In the genomic region with DNA sequence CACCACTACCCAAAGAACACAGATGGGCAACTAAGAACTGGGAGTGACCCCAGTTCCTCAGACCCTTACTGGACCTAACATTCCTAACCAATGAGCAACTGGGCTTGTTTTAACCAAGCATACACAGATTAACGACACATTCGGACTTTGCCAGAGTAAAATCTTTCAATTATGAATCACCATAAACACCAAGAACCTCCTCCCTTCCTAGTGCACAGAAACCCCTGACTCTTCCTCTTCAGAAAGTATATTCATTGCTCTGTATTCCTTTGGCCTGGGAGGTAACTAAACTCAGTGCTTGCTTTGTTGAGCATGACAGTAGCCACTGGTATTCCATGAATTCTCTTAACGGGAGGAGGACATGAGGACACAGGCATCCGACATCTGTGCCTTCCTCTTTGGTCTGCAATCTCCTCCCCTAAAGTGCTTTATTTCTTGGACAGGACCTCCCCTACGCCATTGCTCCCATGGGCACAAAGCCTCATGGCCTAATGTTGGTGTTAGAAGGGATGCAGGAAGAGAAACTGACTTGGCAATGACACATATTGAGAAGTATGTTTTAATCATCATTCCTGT, we compare ENCODE assay signal across 19 cellular contexts. TPM values are rescaled to one million over a fixed set of nuclear protein-coding genes. Genes with fewer than 3 reads are reported as not detected.
DNase-seq lines count a peak whose midpoint lies in the region; ATAC-seq and TF ChIP-seq lines count a peak whose summit lies in the region.
"Had no signal": no experiment of that assay in that cellular context is flagged by ENCODE, and none has a peak within 500 bp of the region (broad histone marks: within the 10 kb centered on the region; RNA-seq: fewer than 3 reads in every experiment).

No MANE protein-coding gene starts in this region.

- no peak overlapping the region for H3K4me3 Mint-ChIP-seq in neural progenitor cell
- H3K4me3 Mint-ChIP-seq: activated naive CD4-positive, alpha-beta T cell treated with anti-CD3 and anti-CD28 coated beads, Interleukin-2, amount 10 ng/mL, durations not matched to agents 7 days and 5 days; CD4-positive, alpha-beta T cell; naive thymus-derived CD4-positive, alpha-beta T cell had no signal

- peaks cover 4% of the 10 kb centered on the region for H3K27me3 Mint-ChIP-seq in neural progenitor cell (ENCODE audit: insufficient read depth, low read depth)
- H3K27me3 Mint-ChIP-seq: activated naive CD4-positive, alpha-beta T cell treated with anti-CD3 and anti-CD28 coated beads, Interleukin-2, amount 10 ng/mL, durations not matched to agents 7 days and 5 days; CD4-positive, alpha-beta T cell had no signal

- H3K4me1 ChIP-seq in PC-9 (replicated peaks; ENCODE audit: insufficient read depth), result no peaks in the 10 kb centered on the region; the same call in 1 of the 2 replicates
- peaks cover 18% of the 10 kb centered on the region for H3K4me1 ChIP-seq in neural progenitor cell
- no peaks in the 10 kb centered on the region for H3K4me1 ChIP-seq in BE2C
- H3K4me1 ChIP-seq: spleen, upper lobe of right lung had no signal

- H3K27me3 ChIP-seq in PC-9 (ENCODE audit: insufficient read depth, low read depth) (0 out of 2 replicates have a peak, but pooled peaks cover 2% of the 10 kb centered on the region), neural progenitor cell (no peaks in the 10 kb centered on the region), dorsolateral prefrontal cortex (no peaks in the 10 kb centered on the region), BE2C (no peaks in the 10 kb centered on the region)
- H3K27me3 ChIP-seq: spleen, upper lobe of right lung had no signal

- POLR2A ChIA-PET in PC-9 (lab: Charles Lee; ENCODE audit: unreplicated experiment), result no interaction called here

- H3F3A ChIP-seq in PC-9 (ENCODE audit: insufficient read depth, low read depth) (no peaks in the 10 kb centered on the region; the same call in 1 of the 2 replicates), neural progenitor cell (ENCODE audit: low read depth) (no peaks in the 10 kb centered on the region)

- H4K20me1 ChIP-seq in PC-9 (ENCODE audit: insufficient read depth), result no peaks in the 10 kb centered on the region
- H4K20me1 ChIP-seq in neural progenitor cell (ENCODE audit: low read depth), result no peaks in the 10 kb centered on the region

- BruUV-seq in PC-9 (replicated peaks; lab: Mats Ljungman, UMichigan), result no TSS peak

- no peaks in the 10 kb centered on the region; the same call in 1 of the 2 replicates for H3K9me2 ChIP-seq in PC-9 (ENCODE audit: insufficient read depth)

- CTCF ChIA-PET in PC-9 (lab: Charles Lee), result no interaction called here

- no peak for TF ChIP-seq CTCF in AG10803 (conservative IDR thresholded peaks at IDR 0.05; ENCODE audit: low read length)
- no peak for TF ChIP-seq CTCF in PC-9 (conservative IDR thresholded peaks at IDR 0.05)
- TF ChIP-seq CTCF in neural progenitor cell (IDR thresholded peaks at IDR 0.05), result no peak
- TF ChIP-seq CTCF in dorsolateral prefrontal cortex (IDR thresholded peaks at IDR 0.05 in 54 of 56, conservative IDR thresholded peaks at IDR 0.05 in 2 of 56; ENCODE audit: low read depth in 1 of 56, partially characterized antibody in 56 of 56), result no peak
- no peak for TF ChIP-seq CTCF in coronary artery (IDR thresholded peaks at IDR 0.05)
- TF ChIP-seq CTCF in BE2C (IDR thresholded peaks at IDR 0.05; ENCODE audit: low read depth, low read length), result no peak

- DNase-seq in AG10803 (ENCODE audit: low read depth) (peak; percentile 93), PC-9 (peak in 1 of 2 experiments; percentile 49), neural progenitor cell (ENCODE audit: low spot score) (no peak), dorsolateral prefrontal cortex (no peak), coronary artery (ENCODE audit: low spot score) (no peak), left colon (no peak), BE2C (no peak)
- DNase-seq: activated CD4-positive, alpha-beta T cell treated with anti-CD3 and anti-CD28 coated beads, Interleukin-2, amount 50 U/mL, for 4 hours; activated naive CD4-positive, alpha-beta T cell treated with anti-CD3 and anti-CD28 coated beads, Interleukin-2, amount 10 ng/mL, durations not matched to agents 7 days and 5 days; CD4-positive, alpha-beta T cell; effector CD8-positive, alpha-beta T cell; GOT3; naive thymus-derived CD4-positive, alpha-beta T cell; NCI-H187; NK-92 treated with Interleukin-12 subunit alpha and Interleukin-12 subunit beta, amount 100 ng/mL, for 24 hours; spleen; T-helper 1 cell; upper lobe of right lung had no signal

- no peaks in the 10 kb centered on the region for H3K36me3 Mint-ChIP-seq in neural progenitor cell
- H3K36me3 Mint-ChIP-seq: activated naive CD4-positive, alpha-beta T cell treated with anti-CD3 and anti-CD28 coated beads, Interleukin-2, amount 10 ng/mL, durations not matched to agents 7 days and 5 days had no signal

- H3K9me3 ChIP-seq in PC-9 (ENCODE audit: insufficient read depth, low read depth), result no peaks in the 10 kb centered on the region
- H3K9me3 ChIP-seq in neural progenitor cell (ENCODE audit: low read depth), result no peaks in the 10 kb centered on the region
- H3K9me3 ChIP-seq in BE2C, result no peaks in the 10 kb centered on the region
- H3K9me3 ChIP-seq: spleen, upper lobe of right lung had no signal

- ATAC-seq in esophagus mucosa (peak; percentile 22), left colon (no peak)
- ATAC-seq: naive thymus-derived CD4-positive, alpha-beta T cell; upper lobe of right lung had no signal

- no peaks in the 10 kb centered on the region for H3K9me3 Mint-ChIP-seq in neural progenitor cell
- H3K9me3 Mint-ChIP-seq: CD4-positive, alpha-beta T cell had no signal

- intact Hi-C loops in PC-9 (cut with micrococcal nuclease; ENCODE audit: unreplicated experiment), result no loop called here
- intact Hi-C loops in dorsolateral prefrontal cortex (cut with DNase I), result no loop called here
- intact Hi-C loops in left colon (cut with DNase I, micrococcal nuclease), result no loop called here

- H2AFZ ChIP-seq in PC-9 (no peak overlapping the region), neural progenitor cell (replicated peaks) (no peak overlapping the region)

- H3K9ac ChIP-seq in neural progenitor cell, result no peak overlapping the region

- no peaks in the 10 kb centered on the region for H3K36me3 ChIP-seq in PC-9 (ENCODE audit: low read depth)
- no peaks in the 10 kb centered on the region for H3K36me3 ChIP-seq in neural progenitor cell
- H3K36me3 ChIP-seq in BE2C, result no peaks in the 10 kb centered on the region

- peak overlapping the region; percentile 52 for H3K27ac Mint-ChIP-seq in neural progenitor cell
- H3K27ac Mint-ChIP-seq: activated naive CD4-positive, alpha-beta T cell treated with anti-CD3 and anti-CD28 coated beads, Interleukin-2, amount 10 ng/mL, durations not matched to agents 7 days and 5 days; CD4-positive, alpha-beta T cell; naive thymus-derived CD4-positive, alpha-beta T cell had no signal

- no peak overlapping the region for H3K27ac ChIP-seq in PC-9
- H3K27ac ChIP-seq in neural progenitor cell, result no peak overlapping the region
- H3K27ac ChIP-seq in dorsolateral prefrontal cortex, result no peak overlapping the region
- peak overlapping the region in 1 of 2 donors; percentile 37 for H3K27ac ChIP-seq in coronary artery
- H3K27ac ChIP-seq: spleen, upper lobe of right lung had no signal

- peaks cover 49% of the 10 kb centered on the region for H3K4me1 Mint-ChIP-seq in neural progenitor cell
- H3K4me1 Mint-ChIP-seq: activated naive CD4-positive, alpha-beta T cell treated with anti-CD3 and anti-CD28 coated beads, Interleukin-2, amount 10 ng/mL, durations not matched to agents 7 days and 5 days; naive thymus-derived CD4-positive, alpha-beta T cell had no signal

- H3K4me2 ChIP-seq in PC-9 (peak overlapping the region; percentile 24), neural progenitor cell (no peak overlapping the region)

- H3K4me3 ChIP-seq in AG10803 (ENCODE audit: low read length) (no peak overlapping the region), PC-9 (no peak overlapping the region), neural progenitor cell (no peak overlapping the region), dorsolateral prefrontal cortex (no peak overlapping the region), coronary artery (no peak overlapping the region), BE2C (ENCODE audit: low read depth, low read length) (no peak overlapping the region)
- H3K4me3 ChIP-seq: spleen, upper lobe of right lung had no signal

- H3K79me2 ChIP-seq in PC-9 (ENCODE audit: low read depth), result no peaks in the 10 kb centered on the region
- H3K79me2 ChIP-seq in neural progenitor cell (ENCODE audit: low read depth), result no peaks in the 10 kb centered on the region

RNA-seq across cellular contexts. Expression of gene SEC16B, which starts 42.7 kb away (rescaled TPM):
- total RNA-seq in PC-9 (2021) (2.0 and 4.4 TPM in 2 replicates), esophagus mucosa (1.4 TPM), neural progenitor cell (ENCODE audit: low replicate concordance) (0.67 and 0.74 TPM in 2 replicates), dorsolateral prefrontal cortex (10 to 100 TPM in 98 of 120 experiments, 1 to 10 TPM in 22; 3.3 to 29.4 (median 14.8) TPM), left colon (1 to 10 TPM; 4.7 to 4.8 TPM)
- not detected for polyA plus RNA-seq in BE2C (2012; ENCODE audit: insufficient read depth, insufficient read length, low read depth)
- total RNA-seq: CD4-positive, alpha-beta T cell had no signal
- polyA plus RNA-seq: naive thymus-derived CD4-positive, alpha-beta T cell had no signal
